Comparison of ENCODE assay signal across 11 cellular contexts in the genomic region with DNA sequence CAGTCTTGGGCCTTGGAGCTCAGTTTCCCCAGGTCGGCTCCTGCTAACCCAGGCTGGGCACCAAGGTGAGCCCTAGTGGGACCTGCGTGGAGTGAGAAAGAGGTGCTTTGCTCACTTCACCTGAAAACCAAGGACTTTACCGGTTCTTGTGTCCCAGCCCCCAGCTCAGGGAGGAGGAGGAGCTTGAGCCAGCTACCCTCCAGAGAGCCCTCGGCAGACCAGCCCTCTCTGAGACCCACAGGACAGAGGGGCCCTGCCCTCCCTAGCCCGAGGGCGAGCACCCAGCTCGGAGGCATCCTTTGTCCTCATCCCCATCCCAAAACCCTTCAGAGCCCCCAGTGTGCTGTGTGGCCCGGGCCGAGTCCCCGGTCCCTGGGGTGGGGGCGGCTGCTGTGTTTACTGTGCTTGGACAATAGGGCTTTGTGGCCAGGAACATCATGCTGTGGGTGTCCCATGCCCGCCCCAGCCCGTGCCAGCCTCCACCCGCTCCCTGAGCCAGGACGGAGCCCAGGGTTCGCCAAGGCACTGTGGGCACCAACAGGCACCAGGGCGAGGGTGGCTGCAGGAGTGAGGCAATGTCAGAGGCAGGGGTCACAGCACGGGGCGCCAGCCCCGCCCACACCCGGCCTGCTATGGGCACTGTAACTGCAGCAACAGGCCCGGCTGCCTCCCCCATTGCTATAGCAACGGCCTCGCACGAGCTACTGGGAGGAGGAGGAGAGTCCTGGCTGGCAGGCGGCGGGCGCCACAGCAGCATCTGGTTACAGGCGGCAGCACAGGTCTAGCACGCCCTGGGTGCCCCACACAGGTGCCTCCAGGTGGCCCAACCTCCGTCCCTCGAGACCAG. TPM values are rescaled to one million over a fixed set of nuclear protein-coding genes. Genes with fewer than 3 reads are reported as not detected.
A peak's percentile ranks its signal among the peaks of the same experiment; 100 is the strongest.
DNase-seq lines count a peak whose midpoint lies in the region; ATAC-seq, FAIRE-seq and TF ChIP-seq lines count a peak whose summit lies in the region.
"Had no signal": no experiment of that assay in that cellular context is flagged by ENCODE, and none has a peak within 500 bp of the region (broad histone marks: within the 10 kb centered on the region; RNA-seq: fewer than 3 reads in every experiment).

No MANE protein-coding gene starts in this region.

- H3K9me3 ChIP-seq in breast epithelium = no peaks in the 10 kb centered on the region
- H3K9me3 ChIP-seq in pancreas = no peaks in the 10 kb centered on the region
- H3K9me3 ChIP-seq in endodermal cell (ENCODE audit: control insufficient read depth, low read length) = no peaks in the 10 kb centered on the region

- H3K27ac ChIP-seq in breast epithelium = peak overlapping the region; percentile 41 to 69
- peak overlapping the region in 1 of 4 donors; percentile 18 for H3K27ac ChIP-seq in pancreas
- H3K27ac ChIP-seq in endodermal cell (ENCODE audit: low read depth, low read length) = no peak overlapping the region

- no peaks in the 10 kb centered on the region for H3K36me3 Mint-ChIP-seq in endodermal cell (ENCODE audit: low read depth)
- H3K36me3 Mint-ChIP-seq in activated T-cell treated with anti-CD3 and anti-CD28 coated beads, Interleukin-2, amount 50 U/mL, for 24 hours (ENCODE audit: low read depth) = no peaks in the 10 kb centered on the region

- no peaks in the 10 kb centered on the region for H3K4me1 Mint-ChIP-seq in endodermal cell
- peaks cover 29% of the 10 kb centered on the region for H3K4me1 Mint-ChIP-seq in activated T-cell treated with anti-CD3 and anti-CD28 coated beads, Interleukin-2, amount 50 U/mL, for 24 hours (ENCODE audit: low read depth)

- ATAC-seq in pancreas = peak; percentile 7 to 49 (median 24)

- no peak overlapping the region for H3K27ac Mint-ChIP-seq in endodermal cell
- H3K27ac Mint-ChIP-seq in activated T-cell treated with anti-CD3 and anti-CD28 coated beads, Interleukin-2, amount 50 U/mL, for 24 hours = no peak overlapping the region

- H3K4me3 ChIP-seq in breast epithelium (peak overlapping the region in 2 of 3 donors; percentile 2 to 9), pancreas (no peak overlapping the region), endodermal cell (ENCODE audit: low read length) (no peak overlapping the region)

- no peak for TF ChIP-seq POLR2A in breast epithelium (IDR thresholded peaks at IDR 0.05)

- H3K27me3 Mint-ChIP-seq in endodermal cell (ENCODE audit: insufficient read depth) = peaks cover 12% of the 10 kb centered on the region
- H3K27me3 Mint-ChIP-seq in activated T-cell treated with anti-CD3 and anti-CD28 coated beads, Interleukin-2, amount 50 U/mL, for 24 hours = no peaks in the 10 kb centered on the region

- no peak for FAIRE-seq in pancreas (lab: Jason Lieb, UNC)

- no peaks in the 10 kb centered on the region for H3K9me3 Mint-ChIP-seq in endodermal cell
- H3K9me3 Mint-ChIP-seq in activated T-cell treated with anti-CD3 and anti-CD28 coated beads, Interleukin-2, amount 50 U/mL, for 24 hours = no peaks in the 10 kb centered on the region

- H3K36me3 ChIP-seq in breast epithelium (no peaks in the 10 kb centered on the region), pancreas (no peaks in the 10 kb centered on the region), endodermal cell (ENCODE audit: control insufficient read depth, insufficient read depth, low read length) (no peaks in the 10 kb centered on the region)

- peaks cover 12 to 27% of the 10 kb centered on the region in 2 donors for H3K4me1 ChIP-seq in breast epithelium
- H3K4me1 ChIP-seq in pancreas = peaks cover 15 to 21% (median 17%) of the 10 kb centered on the region in 3 donors
- no peaks in the 10 kb centered on the region for H3K4me1 ChIP-seq in endodermal cell (ENCODE audit: control insufficient read depth, insufficient read depth, low read length)

- DNase-seq in DMS53 (lab: John Stamatoyannopoulos, UW) (peak; percentile 97), NCI-H2107 treated with DMSO at 0.1 percent for 48 hours (lab: John Stamatoyannopoulos, UW; ENCODE audit: unreplicated experiment) (peak; percentile 93), breast epithelium (ENCODE audit: low spot score in 2 of 2) (peak in 1 of 2 donors; percentile 79), pancreas (peak in 3 of 6 donors; percentile 66 to 77 (median 69)), endodermal cell (no peak), hepatic stellate cell (ENCODE audit: low spot score) (no peak)
- DNase-seq in activated CD4-positive, alpha-beta T cell treated with anti-CD3 and anti-CD28 coated beads, Interleukin-2, amount 50 U/mL, for 4 hours = no peak
- DNase-seq in activated T-cell treated with anti-CD3 and anti-CD28 coated beads, Interleukin-2, amount 50 U/mL, for 24 hours = no peak
- DNase-seq: activated gamma-delta T cell; stimulated activated CD4-positive, alpha-beta T cell treated with anti-CD3 and anti-CD28 coated beads, Interleukin-12 subunit alpha, Interleukin-12 subunit beta, amount 100 ng/mL, for 4 hours had no signal

- intact Hi-C loops in breast epithelium (cut with DNase I; ENCODE audit: low total_unique reads) = no loop called here
- intact Hi-C loops in pancreas (cut with DNase I) = loop anchor here in 1 of 3 donors (10.0 kb wide), 1 partner anchor 71 kb away; a partner anchor contains a TSS

- no peak overlapping the region for H3K4me3 Mint-ChIP-seq in endodermal cell
- H3K4me3 Mint-ChIP-seq in activated T-cell treated with anti-CD3 and anti-CD28 coated beads, Interleukin-2, amount 50 U/mL, for 24 hours = no peak overlapping the region

- 67 to 71% methylated on average over 29 to 32 of the region's 32 CpGs for WGBS in pancreas, 2 donors
- WGBS in endodermal cell (ENCODE audit: insufficient coverage in 1 of 2, insufficient read length in 1 of 2), 2 experiments = 83 to 89% methylated on average over 16 to 32 of the region's 32 CpGs

- TF ChIP-seq CTCF in breast epithelium (IDR thresholded peaks at IDR 0.05) (peak in 1 of 3 donors; percentile 15), pancreas (IDR thresholded peaks at IDR 0.05) (no peak), endodermal cell (conservative IDR thresholded peaks at IDR 0.05) (no peak)

- H3K27me3 ChIP-seq in breast epithelium (no peaks in the 10 kb centered on the region), pancreas (no peaks in the 10 kb centered on the region), endodermal cell (ENCODE audit: control insufficient read depth, insufficient read depth, low read length, poor library complexity, severe bottlenecking) (peaks cover 17% of the 10 kb centered on the region)

- no peak overlapping the region for H3K9ac ChIP-seq in endodermal cell (ENCODE audit: extremely low read depth, low read length, poor library complexity, severe bottlenecking)

RNA-seq across cellular contexts. Expression of a gene that starts 2.7 kb away (rescaled TPM):
- 10 to 100 TPM; 17.0 to 30.6 (median 18.9) TPM for total RNA-seq in breast epithelium
- 10 to 100 TPM; 16.2 to 32.6 (median 25.4) TPM for total RNA-seq in pancreas
- 10 to 100 TPM; 70.4 to 80.0 TPM for polyA plus RNA-seq in pancreas
- total RNA-seq in endodermal cell = 10 to 100 TPM; 21.5 to 30.0 TPM
- polyA plus RNA-seq in endodermal cell (2013, experiment 1 of 2) = 34.8 TPM
- polyA plus RNA-seq in endodermal cell (2013, experiment 2 of 2) = 30.9 TPM

RNA-seq across cellular contexts. Expression of a gene that starts 6.5 kb away (rescaled TPM):
- not detected for total RNA-seq in breast epithelium
- total RNA-seq in pancreas = under 1 TPM in 2 of 6 donors, not detected in 4; 0.18 to 0.19 TPM
- under 1 TPM in 1 of 2 donors, not detected in 1; 0.12 TPM for polyA plus RNA-seq in pancreas
- not detected for total RNA-seq in endodermal cell
- not detected for polyA plus RNA-seq in endodermal cell (2013, experiment 1 of 2)
- not detected for polyA plus RNA-seq in endodermal cell (2013, experiment 2 of 2)
- total RNA-seq: RPMI7951 had no signal

RNA-seq across cellular contexts. Expression of a gene that starts 20.6 kb away (rescaled TPM):
- 10 to 100 TPM; 21.9 to 63.9 (median 63.1) TPM for total RNA-seq in breast epithelium
- 10 to 100 TPM; 31.5 to 70.9 (median 36.8) TPM for total RNA-seq in pancreas
- polyA plus RNA-seq in pancreas = 100 to 1,000 TPM; 183 to 328 TPM
- total RNA-seq in endodermal cell = 10 to 100 TPM; 60.8 to 73.3 TPM
- polyA plus RNA-seq in endodermal cell (2013, experiment 1 of 2) = 62.0 TPM
- polyA plus RNA-seq in endodermal cell (2013, experiment 2 of 2) = 49.7 TPM

RNA-seq across cellular contexts. Expression of a gene that starts 28.5 kb away (rescaled TPM):
- total RNA-seq in breast epithelium (1 to 10 TPM in 2 of 3 donors, under 1 TPM in 1; 0.16 to 6.7 (median 3.6) TPM), pancreas (1 to 10 TPM in 5 of 6 donors, under 1 TPM in 1; 0.91 to 4.5 (median 2.0) TPM), endodermal cell (1 to 10 TPM; 1.2 to 2.4 TPM)
- polyA plus RNA-seq in pancreas = 1 to 10 TPM; 4.5 to 6.5 TPM
- polyA plus RNA-seq in endodermal cell (2013, experiment 1 of 2) = 0.32 TPM
- polyA plus RNA-seq in endodermal cell (2013, experiment 2 of 2) = 0.41 TPM
- total RNA-seq: RPMI7951 had no signal

RNA-seq across cellular contexts. Expression of a gene that starts 29.0 kb away (rescaled TPM):
- total RNA-seq in breast epithelium = 1 to 10 TPM in 1 of 3 donors, under 1 TPM in 1, not detected in 1; 0.32 to 3.5 TPM
- under 1 TPM in 5 of 6 donors, not detected in 1; 0.24 to 0.44 (median 0.38) TPM for total RNA-seq in pancreas
- polyA plus RNA-seq in pancreas = 1 to 10 TPM; 1.1 to 1.3 TPM
- total RNA-seq in endodermal cell = under 1 TPM in 1 of 2 donors, not detected in 1; 0.46 TPM
- polyA plus RNA-seq in endodermal cell (2013, experiment 1 of 2) = not detected
- not detected for polyA plus RNA-seq in endodermal cell (2013, experiment 2 of 2)

Comparison
In these comparisons a context has a peak if more than half of its experiments do, and no peak if none do; other contexts are left out.
1. DNase-seq: peak in DMS53 (single experiment) and NCI-H2107 treated with DMSO at 0.1 percent for 48 hours (single experiment); none in endodermal cell (single experiment), hepatic stellate cell (single experiment), activated CD4-positive, alpha-beta T cell treated with anti-CD3 and anti-CD28 coated beads, Interleukin-2, amount 50 U/mL, for 4 hours (0 of 2) and activated T-cell treated with anti-CD3 and anti-CD28 coated beads, Interleukin-2, amount 50 U/mL, for 24 hours (single experiment).
2. H3K4me3 ChIP-seq: peak in breast epithelium (2 of 3); none in pancreas (0 of 4) and endodermal cell (single experiment).